In the genomic region with DNA sequence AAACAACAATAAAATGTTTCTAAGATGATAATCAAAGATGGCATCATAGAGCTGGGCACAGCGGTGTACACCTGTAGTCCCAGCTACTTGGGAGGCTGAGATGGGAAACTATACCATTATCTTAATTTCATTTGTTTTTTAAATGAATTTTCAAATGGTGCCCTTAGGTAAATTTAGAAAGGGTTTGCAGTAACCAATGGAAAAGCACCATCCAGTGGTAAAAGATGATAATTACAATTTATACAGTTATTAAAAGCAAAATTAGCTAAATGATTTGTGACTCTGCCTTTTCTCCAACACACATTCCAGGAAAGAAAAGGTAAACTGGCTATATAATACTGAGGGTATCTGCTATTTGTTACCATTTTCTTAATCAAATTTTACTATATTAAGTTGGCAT, we compare ENCODE assay signal across 8 cellular contexts. TPM values are rescaled to one million over a fixed set of nuclear protein-coding genes. Genes with fewer than 3 reads are reported as not detected.
A peak's percentile ranks its signal among the peaks of the same experiment; 100 is the strongest.
DNase-seq lines count a peak whose midpoint lies in the region; ATAC-seq and TF ChIP-seq lines count a peak whose summit lies in the region.

No MANE protein-coding gene starts in this region.

- H3K4me3 ChIP-seq in left ventricle myocardium inferior = no peak overlapping the region
- H3K4me3 ChIP-seq in RWPE2 (ENCODE audit: severe bottlenecking) = no peak overlapping the region
- H3K4me3 ChIP-seq in iPS-20b (ENCODE audit: low read length) = no peak overlapping the region

- intact Hi-C loops in left ventricle myocardium inferior (cut with micrococcal nuclease) = loop anchor here (5.0 kb wide), 1 partner anchor 180 kb away; no protein-coding TSS in a partner anchor
- intact Hi-C loops in left ventricle myocardium superior (cut with micrococcal nuclease) = loop anchor here (5.0 to 10.0 kb wide), 2 partner anchors 180 to 363 kb away; partner anchors contain the start of gene GALNT15

- H3K27me3 ChIP-seq in left ventricle myocardium inferior (ENCODE audit: low read depth) (no peaks in the 10 kb centered on the region), RWPE2 (ENCODE audit: insufficient read depth, poor library complexity, severe bottlenecking) (no peaks in the 10 kb centered on the region), iPS-20b (ENCODE audit: insufficient read depth, low read length) (no peaks in the 10 kb centered on the region)

- no peak for DNase-seq in left ventricle myocardium inferior
- no peak for DNase-seq in left ventricle myocardium superior
- no peak for DNase-seq in RWPE2 (ENCODE audit: low spot score)
- DNase-seq in NCI-H1436 treated with DMSO at 0.1 percent for 48 hours (lab: John Stamatoyannopoulos, UW) = no peak

- TF ChIP-seq CTCF in left ventricle myocardium inferior (IDR thresholded peaks at IDR 0.05; ENCODE audit: borderline replicate concordance) (peak; percentile 66), RWPE2 (IDR thresholded peaks at IDR 0.05; ENCODE audit: poor library complexity, severe bottlenecking) (peak; percentile 79)

- H3K36me3 ChIP-seq in left ventricle myocardium inferior (no peaks in the 10 kb centered on the region), RWPE2 (ENCODE audit: low read depth) (peaks cover 11% of the 10 kb centered on the region; the same call in 1 of the 2 replicates), iPS-20b (ENCODE audit: insufficient read depth, low read depth, low read length) (no peaks in the 10 kb centered on the region)

- ATAC-seq in left ventricle myocardium superior = no peak
- ATAC-seq in RWPE2 (ENCODE audit: low read depth) = no peak
- no peak for ATAC-seq in GM19324 (IDR thresholded peaks at IDR 0.05; ENCODE audit: low FRiP score, unreplicated experiment)
- no peak for ATAC-seq in GM21515 (IDR thresholded peaks at IDR 0.05; ENCODE audit: unreplicated experiment)
- ATAC-seq in HG02588 (IDR thresholded peaks at IDR 0.05; ENCODE audit: unreplicated experiment) = no peak

- H3K9me3 ChIP-seq in left ventricle myocardium inferior (replicated peaks) (no peaks in the 10 kb centered on the region), RWPE2 (ENCODE audit: severe bottlenecking) (no peaks in the 10 kb centered on the region), iPS-20b (ENCODE audit: insufficient read depth, low read depth, low read length) (no peaks in the 10 kb centered on the region)

- no peak overlapping the region for H3K9ac ChIP-seq in iPS-20b (ENCODE audit: low read depth, low read length)

- H3K27ac ChIP-seq in left ventricle myocardium inferior (replicated peaks) (no peak overlapping the region), RWPE2 (ENCODE audit: poor library complexity, severe bottlenecking) (no peak overlapping the region), iPS-20b (ENCODE audit: low read length) (peak overlapping the region; percentile 13)

- H3K4me1 ChIP-seq in left ventricle myocardium inferior (peaks cover 19% of the 10 kb centered on the region), RWPE2 (ENCODE audit: insufficient read depth, poor library complexity, severe bottlenecking) (peaks cover 11% of the 10 kb centered on the region), iPS-20b (ENCODE audit: insufficient read depth, low read length) (peaks cover 2% of the 10 kb centered on the region; the same call in 1 of the 2 replicates)

RNA-seq across cellular contexts. Expression of gene ANKRD28, which starts 14.4 kb away (rescaled TPM):
- 21.6 TPM for total RNA-seq in left ventricle myocardium inferior
- 23.9 TPM for total RNA-seq in left ventricle myocardium superior
